Comparison of ENCODE assay signal across 8 cellular contexts in genomic region chrX:153927686-153927935, GRCh38. TPM values are rescaled to one million over a fixed set of nuclear protein-coding genes. Genes with fewer than 3 reads are reported as not detected.
DNase-seq lines count a peak whose midpoint lies in the region; ATAC-seq and TF ChIP-seq lines count a peak whose summit lies in the region.

No MANE protein-coding gene starts in this region.

- H3K4me3 Mint-ChIP-seq in Calu3 (ENCODE audit: low read depth, unreplicated experiment), result peak overlapping the region; percentile 70

- H3K18ac ChIP-seq in trophoblast cell (ENCODE audit: low read length), result peak overlapping the region; percentile 42

- H3K27ac ChIP-seq in Panc1 (ENCODE audit: low read length) (peak overlapping the region; percentile 99), esophagus (ENCODE audit: low read depth in 2 of 2, low read length in 1 of 2) (peak overlapping the region; percentile 99), trophoblast cell (ENCODE audit: low read depth, low read length) (peak overlapping the region; percentile 94)

- H3K4me3 ChIP-seq in Panc1 (ENCODE audit: low read depth in 2 of 2, low read length in 2 of 2) (peak overlapping the region; percentile 79 to 95), esophagus (ENCODE audit: low read depth in 1 of 2, low read length in 2 of 2) (peak overlapping the region; percentile 56 to 69), trophoblast cell (ENCODE audit: low read depth, low read length) (peak overlapping the region; percentile 76)

- no peak overlapping the region for H2BK12ac ChIP-seq in trophoblast cell (ENCODE audit: low read length)

- peak; percentile 1; the same call in 1 of the 2 replicates for ATAC-seq in Panc1

- peak overlapping the region; percentile 92 for H3K9ac ChIP-seq in trophoblast cell (ENCODE audit: low read length)

- peaks cover 44% of the 10 kb centered on the region for H3K36me3 Mint-ChIP-seq in Calu3 (ENCODE audit: insufficient read depth, unreplicated experiment)

- H3K9me3 Mint-ChIP-seq in Calu3 (ENCODE audit: low read depth, unreplicated experiment), result no peaks in the 10 kb centered on the region

- POLR2A ChIA-PET in Panc1 (lab: Charles Lee), result interaction anchor here (1.6 kb wide), 1 partner anchor 20 kb away, joined by 5 read pairs; no protein-coding TSS in a partner anchor

- H4K12ac ChIP-seq in trophoblast cell (ENCODE audit: low read depth, low read length), result peak overlapping the region; percentile 97

- H3K27me3 Mint-ChIP-seq in Calu3 (ENCODE audit: unreplicated experiment), result peaks cover 7% of the 10 kb centered on the region

- peak overlapping the region; percentile 90 for H3K4me2 ChIP-seq in trophoblast cell (ENCODE audit: low read length)

- DNase-seq in Calu3 (no peak), Panc1 (ENCODE audit: low read depth, low spot score) (no peak), trophoblast cell (no peak), dedifferentiated amniotic fluid mesenchymal stem cell (ENCODE audit: extremely low spot score) (no peak), iPS-NIHi11 (ENCODE audit: low spot score) (no peak), DMS 273 (lab: John Stamatoyannopoulos, UW; ENCODE audit: unreplicated experiment) (no peak)
- DNase-seq in stimulated activated CD4-positive, alpha-beta T cell treated with anti-CD3 and anti-CD28 coated beads, Interleukin-2, amount 100 ng/mL, for 48 hours, result no peak

- peak overlapping the region; percentile 99 for H2AK5ac ChIP-seq in trophoblast cell (ENCODE audit: low read length)

- peaks cover 7% of the 10 kb centered on the region for H3K79me2 ChIP-seq in trophoblast cell (ENCODE audit: control insufficient read depth, insufficient read depth, low read length, poor library complexity)

- 0 to 14% methylated on average over 6 of the region's 6 CpGs for WGBS in esophagus, 2 donors
- no CpG with 5 or more reads among the region's 6 CpGs for WGBS in trophoblast cell (ENCODE audit: extremely low coverage, insufficient coverage, insufficient read length)

- peak overlapping the region; percentile 59 for H2AFZ ChIP-seq in trophoblast cell (ENCODE audit: insufficient read depth, low read length, poor library complexity)

- H3K9me3 ChIP-seq in Panc1 (ENCODE audit: control insufficient read depth, insufficient read depth, low read depth, low read length) (no peaks in the 10 kb centered on the region), esophagus (ENCODE audit: control insufficient read depth in 2 of 2, insufficient read depth in 1 of 2, low read depth in 1 of 2, low read length in 1 of 2) (no peaks in the 10 kb centered on the region), trophoblast cell (ENCODE audit: insufficient read depth, low read depth, low read length) (no peaks in the 10 kb centered on the region)

- H3K23ac ChIP-seq in trophoblast cell (ENCODE audit: low read length), result no peak overlapping the region

- H3K4me1 ChIP-seq in Panc1 (ENCODE audit: control insufficient read depth, insufficient read depth, low read length) (peaks cover 52% of the 10 kb centered on the region), esophagus (ENCODE audit: control insufficient read depth in 2 of 2, insufficient read depth in 2 of 2, low read length in 1 of 2) (peaks cover 0 to 13% of the 10 kb centered on the region in 2 donors), trophoblast cell (ENCODE audit: control insufficient read depth in 1 of 2, insufficient read depth in 2 of 2, low read length in 2 of 2) (peaks cover 12 to 22% of the 10 kb centered on the region in 2 experiments)

- H3K36me3 ChIP-seq in Panc1 (ENCODE audit: control insufficient read depth, insufficient read depth, low read length) (peaks cover 7% of the 10 kb centered on the region), esophagus (ENCODE audit: control insufficient read depth in 2 of 2, insufficient read depth in 2 of 2, low read length in 1 of 2) (peaks cover 0 to 21% of the 10 kb centered on the region in 2 donors), trophoblast cell (ENCODE audit: control insufficient read depth in 1 of 2, insufficient read depth in 2 of 2, low read length in 2 of 2) (peaks cover 33 to 34% of the 10 kb centered on the region in 2 experiments)

- CTCF ChIA-PET in Calu3 (lab: Charles Lee) (interaction anchor here (1.1 kb wide), 1 partner anchor 17 kb away, joined by 4 read pairs; no protein-coding TSS in a partner anchor), Panc1 (lab: Charles Lee) (interaction anchor here (0.6 to 5.4 kb wide), 2 partner anchors 19 to 292 kb away, joined by 5 to 45 read pairs; no protein-coding TSS in a partner anchor)

- peak overlapping the region; percentile 96 for H4K8ac ChIP-seq in trophoblast cell (ENCODE audit: low read depth, low read length)

- peak overlapping the region; percentile 34 for H2BK5ac ChIP-seq in trophoblast cell (ENCODE audit: low read depth, low read length, poor library complexity)

- H3K4me1 Mint-ChIP-seq in Calu3 (ENCODE audit: low read depth, unreplicated experiment), result peaks cover 8% of the 10 kb centered on the region

- intact Hi-C loops in Calu3 (cut with micrococcal nuclease; ENCODE audit: unreplicated experiment) (no loop called here), Panc1 (cut with micrococcal nuclease; ENCODE audit: unreplicated experiment) (loop anchor here (10.0 kb wide), 1 partner anchor 163 kb away; the partner anchor contains the start of gene PLXNB3)

- peak overlapping the region; percentile 63 for H3K4ac ChIP-seq in trophoblast cell (ENCODE audit: low read depth, low read length)

- in situ Hi-C loops in Panc1 (cut with HindIII; ENCODE audit: low pct_unique_long_range_greater_than_20kb, low sequenced_read_pairs), result no loop called here

- TF ChIP-seq CTCF in Calu3 (IDR thresholded peaks at IDR 0.05; ENCODE audit: unreplicated experiment), result no peak
- TF ChIP-seq CTCF in Panc1 (IDR thresholded peaks at IDR 0.05), result no peak

- peak overlapping the region; percentile 75 for H3K14ac ChIP-seq in trophoblast cell (ENCODE audit: low read length)

- TSS peak; percentile 57 for BruUV-seq in Calu3 (replicated peaks; lab: Mats Ljungman, UMichigan)
- BruUV-seq in Panc1 (replicated peaks; lab: Mats Ljungman, UMichigan), result no TSS peak

- H3K27me3 ChIP-seq in Panc1 (ENCODE audit: control insufficient read depth, insufficient read depth, low read length), result no peaks in the 10 kb centered on the region
- no peaks in the 10 kb centered on the region for H3K27me3 ChIP-seq in esophagus (ENCODE audit: control insufficient read depth in 1 of 2, insufficient read depth in 2 of 2, low read length in 2 of 2)
- H3K27me3 ChIP-seq in trophoblast cell (ENCODE audit: insufficient read depth, low read length), result no peaks in the 10 kb centered on the region

- H4K91ac ChIP-seq in trophoblast cell (ENCODE audit: low read depth, low read length), result peak overlapping the region; percentile 95

- H3K27ac Mint-ChIP-seq in Calu3 (ENCODE audit: unreplicated experiment), result peak overlapping the region; percentile 11

- H3K79me1 ChIP-seq in trophoblast cell (ENCODE audit: low read length), result peaks cover 7% of the 10 kb centered on the region

- peak overlapping the region; percentile 65 for H2BK120ac ChIP-seq in trophoblast cell (ENCODE audit: insufficient read depth, low read length, poor library complexity)

RNA-seq across cellular contexts. Expression of gene ARHGAP4, which starts 1.5 kb away (rescaled TPM):
- total RNA-seq in Calu3 (2022) (2.6 and 3.8 TPM in 2 replicates), Panc1 (2021; ENCODE audit: unreplicated experiment) (225 TPM)
- polyA plus RNA-seq in Panc1 (2012; ENCODE audit: insufficient read length), result 297 TPM
- polyA plus RNA-seq in esophagus, result 10 to 100 TPM; 10.6 to 23.4 TPM
- polyA plus RNA-seq in trophoblast cell (2013), result 1.5 and 1.9 TPM in 2 replicates

RNA-seq across cellular contexts. Expression of gene NAA10, which starts 7.2 kb away (rescaled TPM):
- 132 and 139 TPM in 2 replicates for total RNA-seq in Calu3 (2022)
- total RNA-seq in Panc1 (2021; ENCODE audit: unreplicated experiment), result 246 TPM
- 347 TPM for polyA plus RNA-seq in Panc1 (2012; ENCODE audit: insufficient read length)
- polyA plus RNA-seq in esophagus, result 100 to 1,000 TPM in 1 of 2 donors, 10 to 100 TPM in 1; 86.6 to 104 TPM
- polyA plus RNA-seq in trophoblast cell (2013), result 92.2 and 95.5 TPM in 2 replicates

RNA-seq across cellular contexts. Expression of gene RENBP, which starts 16.8 kb away (rescaled TPM):
- total RNA-seq in Calu3 (2022), result 0.80 and 1.6 TPM in 2 replicates
- 0.62 TPM for total RNA-seq in Panc1 (2021; ENCODE audit: unreplicated experiment)
- polyA plus RNA-seq in Panc1 (2012; ENCODE audit: insufficient read length), result 0.62 TPM
- 1 to 10 TPM; 1.4 to 1.6 TPM for polyA plus RNA-seq in esophagus
- 0.82 and 0.94 TPM in 2 replicates for polyA plus RNA-seq in trophoblast cell (2013)

RNA-seq across cellular contexts. Expression of gene AVPR2, which starts 23.1 kb away (rescaled TPM):
- total RNA-seq in Calu3 (2022) (not detected in 2 replicates), Panc1 (2021; ENCODE audit: unreplicated experiment) (10.6 TPM)
- 15.5 TPM for polyA plus RNA-seq in Panc1 (2012; ENCODE audit: insufficient read length)
- polyA plus RNA-seq in esophagus, result under 1 TPM; 0.45 to 0.68 TPM
- not detected in 2 replicates for polyA plus RNA-seq in trophoblast cell (2013)

RNA-seq across cellular contexts. Expression of gene L1CAM, which starts 41.6 kb away (rescaled TPM):
- total RNA-seq in Calu3 (2022) (14.2 and 16.1 TPM in 2 replicates), Panc1 (2021; ENCODE audit: unreplicated experiment) (819 TPM)
- polyA plus RNA-seq in Panc1 (2012; ENCODE audit: insufficient read length), result 824 TPM
- polyA plus RNA-seq in esophagus, result 1 to 10 TPM in 1 of 2 donors, under 1 TPM in 1; 0.88 to 1.4 TPM
- polyA plus RNA-seq in trophoblast cell (2013), result 17.7 and 21.8 TPM in 2 replicates

Comparison
In these comparisons a context has a peak if more than half of its experiments do, and no peak if none do; other contexts are left out.
1. RNA of gene ARHGAP4, which starts 1.5 kb away (total RNA-seq): 225 TPM in Panc1 (single experiment); 2.6 to 3.8 TPM in Calu3; every median in the first group is over 10 times any median in the second.
2. Peak in every context shown above with its lines, with median percentiles within 50 percentile points of each other: H3K27ac ChIP-seq and H3K4me3 ChIP-seq.